In the genomic region with DNA sequence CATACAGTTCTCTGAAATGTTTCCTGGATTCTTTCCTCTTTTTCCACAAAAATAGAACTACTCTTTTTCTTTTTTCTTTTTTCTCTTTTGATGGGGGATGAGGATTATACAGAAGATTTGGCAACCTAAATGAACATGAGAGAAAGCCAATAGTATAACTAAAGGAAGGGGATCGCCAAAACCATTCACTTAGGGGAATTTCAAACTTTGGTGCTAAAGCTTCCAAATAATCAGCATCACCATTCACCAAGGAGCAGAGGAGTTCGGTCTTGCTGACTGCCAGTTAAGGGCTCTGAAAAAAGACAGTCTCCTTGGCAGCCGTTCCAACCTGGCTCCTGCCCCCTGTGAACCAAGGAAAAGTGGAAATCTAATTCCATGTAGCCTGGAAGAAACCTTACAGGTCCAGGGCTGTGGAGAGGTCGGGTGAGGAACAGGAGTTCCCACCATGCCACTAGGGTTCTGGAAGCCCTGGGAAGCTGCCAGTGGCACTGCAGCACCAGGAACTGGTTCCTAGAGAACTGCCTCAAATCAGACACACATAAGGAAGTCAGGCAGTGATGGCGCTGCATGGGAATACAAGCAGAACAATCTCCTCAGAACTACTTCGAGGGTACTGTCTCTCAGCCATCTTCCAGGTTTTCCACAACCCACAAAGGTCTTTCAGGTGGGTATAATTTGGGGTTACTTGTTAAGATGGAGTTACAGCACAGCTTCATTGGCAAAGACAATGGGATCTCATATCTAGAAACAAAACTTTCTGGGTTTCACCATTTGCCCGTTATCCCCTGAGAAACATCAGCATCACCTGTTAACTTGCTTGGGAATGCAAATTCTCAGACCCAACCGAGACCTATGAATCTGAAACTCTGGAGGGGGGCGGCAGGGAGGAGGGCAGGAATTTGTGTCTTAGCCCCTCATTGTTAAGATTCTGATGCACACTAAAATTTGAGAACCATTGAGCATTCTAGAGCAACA, we compare ENCODE assay signal across 14 cellular contexts.
DNase-seq lines count a peak whose midpoint lies in the region; ATAC-seq and TF ChIP-seq lines count a peak whose summit lies in the region.
"Had no signal": no experiment of that assay in that cellular context is flagged by ENCODE, and none has a peak within 500 bp of the region (broad histone marks: within the 10 kb centered on the region; RNA-seq: fewer than 3 reads in every experiment).

No MANE protein-coding gene starts in this region.

- H3K4me3 Mint-ChIP-seq in activated T-cell treated with anti-CD3 and anti-CD28 coated beads, Interleukin-2, amount 50 U/mL, for 4 hours: no peak overlapping the region
- H3K4me3 Mint-ChIP-seq: activated B cell treated with CpG ODN at 0.5 μM for 24 hours had no signal

- DNase-seq in GM12864 (ENCODE audit: low read depth) (no peak), SJSA1 (ENCODE audit: low read depth in 1 of 2, low spot score in 2 of 2) (no peak), sciatic nerve (ENCODE audit: low spot score) (no peak), NCI-H524 treated with DMSO at 0.1 percent for 48 hours (lab: John Stamatoyannopoulos, UW) (no peak), WERI-Rb-1 (no peak)
- DNase-seq in activated T-cell treated with anti-CD3 and anti-CD28 coated beads, Interleukin-2, amount 50 U/mL, for 4 hours: no peak
- DNase-seq: activated B cell treated with CpG ODN at 0.5 μM for 24 hours, activated gamma-delta T cell, NCI-H2081, upper lobe of right lung had no signal

- H3K36me3 Mint-ChIP-seq in activated T-cell treated with anti-CD3 and anti-CD28 coated beads, Interleukin-2, amount 50 U/mL, for 4 hours (ENCODE audit: insufficient read depth): peaks cover 1% of the 10 kb centered on the region

- H3K9me3 Mint-ChIP-seq in activated T-cell treated with anti-CD3 and anti-CD28 coated beads, Interleukin-2, amount 50 U/mL, for 4 hours: no peaks in the 10 kb centered on the region
- H3K9me3 Mint-ChIP-seq: activated B cell treated with CpG ODN at 0.5 μM for 24 hours had no signal

- peaks cover 61% of the 10 kb centered on the region for H3K4me1 Mint-ChIP-seq in activated T-cell treated with anti-CD3 and anti-CD28 coated beads, Interleukin-2, amount 50 U/mL, for 4 hours (ENCODE audit: low read depth)

- 52 to 74% methylated on average over 6 to 8 of the region's 9 CpGs for WGBS in gastroesophageal sphincter (ENCODE audit: low coverage in 1 of 2), 2 donors

- 0 out of 2 replicates have a peak overlapping the region, but pooled peaks have one; percentile 18 for H3K27ac ChIP-seq in SJSA1
- H3K27ac ChIP-seq in gastroesophageal sphincter: peak overlapping the region; percentile 70 to 79 (median 76)
- no peak overlapping the region for H3K27ac ChIP-seq in WERI-Rb-1
- H3K27ac ChIP-seq: BLaER1 treated with 17β-estradiol and CSF1 and Interleukin-3, amounts not matched to agents 10 nM and 100 nM; upper lobe of right lung had no signal

- TF ChIP-seq POLR2A in gastroesophageal sphincter (IDR thresholded peaks at IDR 0.05): no peak

- H3K9me3 ChIP-seq in SJSA1 (replicated peaks) (no peaks in the 10 kb centered on the region), gastroesophageal sphincter (no peaks in the 10 kb centered on the region), WERI-Rb-1 (ENCODE audit: severe bottlenecking) (no peaks in the 10 kb centered on the region)
- H3K9me3 ChIP-seq: BLaER1 treated with 17β-estradiol and CSF1 and Interleukin-3, amounts not matched to agents 10 nM and 100 nM; upper lobe of right lung had no signal

- peaks cover 17% of the 10 kb centered on the region for H3K4me1 ChIP-seq in SJSA1 (replicated peaks)
- peaks cover 15 to 62% (median 31%) of the 10 kb centered on the region in 3 donors for H3K4me1 ChIP-seq in gastroesophageal sphincter

- peak overlapping the region; percentile 8; the same call in 1 of the 2 replicates for H3K4me3 ChIP-seq in GM12864 (ENCODE audit: low read depth, low read length)
- H3K4me3 ChIP-seq in SJSA1: no peak overlapping the region
- H3K4me3 ChIP-seq in gastroesophageal sphincter: no peak overlapping the region
- no peak overlapping the region for H3K4me3 ChIP-seq in WERI-Rb-1 (ENCODE audit: low read depth, low read length)
- H3K4me3 ChIP-seq: BLaER1 treated with 17β-estradiol and CSF1 and Interleukin-3, amounts not matched to agents 10 nM and 100 nM; upper lobe of right lung had no signal

- H3K27me3 Mint-ChIP-seq in activated T-cell treated with anti-CD3 and anti-CD28 coated beads, Interleukin-2, amount 50 U/mL, for 4 hours (ENCODE audit: low read depth): no peaks in the 10 kb centered on the region
- H3K27me3 Mint-ChIP-seq: activated B cell treated with CpG ODN at 0.5 μM for 24 hours had no signal

- intact Hi-C loops in sciatic nerve (cut with DNase I): no loop called here

- TF ChIP-seq CTCF in GM12864 (IDR thresholded peaks at IDR 0.05; ENCODE audit: low read depth, low read length, missing control alignments) (no peak), gastroesophageal sphincter (IDR thresholded peaks at IDR 0.05) (no peak), WERI-Rb-1 (IDR thresholded peaks at IDR 0.05; ENCODE audit: low read depth, low read length) (no peak)

- no peaks in the 10 kb centered on the region for H3K27me3 ChIP-seq in SJSA1 (replicated peaks)
- H3K27me3 ChIP-seq in gastroesophageal sphincter: no peaks in the 10 kb centered on the region
- H3K27me3 ChIP-seq in WERI-Rb-1 (ENCODE audit: insufficient read depth, low read depth, severe bottlenecking): no peaks in the 10 kb centered on the region
- H3K27me3 ChIP-seq: BLaER1 treated with 17β-estradiol and CSF1 and Interleukin-3, amounts not matched to agents 10 nM and 100 nM; dorsolateral prefrontal cortex; upper lobe of right lung had no signal

- ATAC-seq in gastroesophageal sphincter (peak; percentile 7), sciatic nerve (peak; percentile 51), HG03045 (IDR thresholded peaks at IDR 0.05; ENCODE audit: unreplicated experiment) (no peak)
- no peak for ATAC-seq in activated T-cell treated with anti-CD3 and anti-CD28 coated beads, Interleukin-2, amount 50 U/mL, for 4 hours

- H3K36me3 ChIP-seq in SJSA1 (no peaks in the 10 kb centered on the region), gastroesophageal sphincter (no peaks in the 10 kb centered on the region), WERI-Rb-1 (no peaks in the 10 kb centered on the region)
- H3K36me3 ChIP-seq: BLaER1 treated with 17β-estradiol and CSF1 and Interleukin-3, amounts not matched to agents 10 nM and 100 nM; upper lobe of right lung had no signal

- TF ChIP-seq EP300 in gastroesophageal sphincter (IDR thresholded peaks at IDR 0.05): no peak

Comparison
In these comparisons a context has a peak if more than half of its experiments do, and no peak if none do; other contexts are left out.
1. ATAC-seq: peak in gastroesophageal sphincter (single experiment) and sciatic nerve (single experiment); none in HG03045 (single experiment) and activated T-cell treated with anti-CD3 and anti-CD28 coated beads, Interleukin-2, amount 50 U/mL, for 4 hours (0 of 2).